Comparison of ENCODE assay signal across 1 cellular context in genomic region chr19:4084547-4084877, GRCh38.
TF ChIP-seq lines count a peak whose summit lies in the region.

No MANE protein-coding gene starts in this region.

TF ChIP-seq in HepG2, 621 proteins besides CTCF, POLR2A, EP300 and RAD21:
- no peak for TF ChIP-seq ZNF768 (CRISPR knock-in tag; IDR thresholded peaks at IDR 0.05)
- peak; percentile 81 for TF ChIP-seq ZNF687 (CRISPR knock-in tag; IDR thresholded peaks at IDR 0.05)
- TF ChIP-seq, protein P1, sequence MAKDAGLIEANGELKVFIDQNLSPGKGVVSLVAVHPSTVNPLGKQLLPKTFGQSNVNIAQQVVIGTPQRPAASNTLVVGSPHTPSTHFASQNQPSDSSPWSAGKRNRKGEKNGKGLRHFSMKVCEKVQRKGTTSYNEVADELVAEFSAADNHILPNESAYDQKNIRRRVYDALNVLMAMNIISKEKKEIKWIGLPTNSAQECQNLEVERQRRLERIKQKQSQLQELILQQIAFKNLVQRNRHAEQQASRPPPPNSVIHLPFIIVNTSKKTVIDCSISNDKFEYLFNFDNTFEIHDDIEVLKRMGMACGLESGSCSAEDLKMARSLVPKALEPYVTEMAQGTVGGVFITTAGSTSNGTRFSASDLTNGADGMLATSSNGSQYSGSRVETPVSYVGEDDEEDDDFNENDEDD (CRISPR knock-in tag; IDR thresholded peaks at IDR 0.05; ENCODE audit: borderline replicate concordance): peak; percentile 22; the same call in 1 of the 2 replicates
